Comparison of ENCODE assay signal across 16 cellular contexts in the genomic region with DNA sequence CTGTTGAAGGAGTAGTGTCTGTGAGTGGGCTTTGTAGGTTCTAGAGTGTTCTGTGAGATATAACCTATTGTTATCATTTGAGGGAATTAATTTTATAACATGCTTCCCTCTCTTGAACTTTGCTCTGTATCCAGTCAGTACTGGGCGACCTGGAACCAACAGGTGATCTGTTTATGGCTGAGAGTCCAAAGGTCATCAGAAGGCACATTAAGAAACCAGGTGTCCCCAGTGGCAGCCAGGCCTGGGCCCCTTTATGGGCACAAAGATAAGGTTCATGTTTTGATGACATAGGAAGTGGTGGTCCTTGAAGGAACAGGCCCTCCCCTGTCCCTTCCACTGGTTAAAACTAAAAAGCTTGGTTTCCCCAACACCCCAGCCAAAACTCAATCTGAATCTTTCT.
DNase-seq lines count a peak whose midpoint lies in the region; ATAC-seq lines count a peak whose summit lies in the region.
"Had no signal": no experiment of that assay in that cellular context is flagged by ENCODE, and none has a peak within 500 bp of the region (broad histone marks: within the 10 kb centered on the region; RNA-seq: fewer than 3 reads in every experiment).

No MANE protein-coding gene starts in this region.

- DNase-seq in NCI-H526 treated with DMSO at 0.1 percent for 48 hours (lab: John Stamatoyannopoulos, UW) (peak; percentile 8), left colon (peak; percentile 58 to 75), DMS79 (lab: John Stamatoyannopoulos, UW) (no peak)
- DNase-seq in activated effector memory CD4-positive, alpha-beta T cell treated with Interleukin-2 at 50 U/mL for 16 hours: no peak
- no peak for DNase-seq in stimulated activated naive CD8-positive, alpha-beta T cell treated with anti-CD3 and anti-CD28 coated beads, Interleukin-15, Interleukin-2, amounts not matched to agents 100 U/mL and 50 U/mL, for 24 hours
- DNase-seq: C1 segment of cervical spinal cord, GDM1, GM23248, NCI-H1694 treated with DMSO at 0.1 percent for 48 hours, NCI-H748 treated with DMSO at 0.1 percent for 48 hours, RPMI8226, SHP77 treated with DMSO at 0.1 percent for 48 hours, SK-N-SH had no signal

- peak overlapping the region; percentile 40 for H3K27ac ChIP-seq in muscle layer of duodenum (ENCODE audit: low read length)
- H3K27ac ChIP-seq: GM23248 had no signal

- H3K4me1 ChIP-seq in muscle layer of duodenum (ENCODE audit: control insufficient read depth in 1 of 2, insufficient read depth in 2 of 2, low read length in 2 of 2): peaks cover 0 to 4% of the 10 kb centered on the region in 2 donors
- H3K4me1 ChIP-seq: HAP-1 had no signal

- no peak overlapping the region for H3K4me3 ChIP-seq in muscle layer of duodenum (ENCODE audit: low read depth in 1 of 2, low read length in 2 of 2)
- H3K4me3 ChIP-seq: GM23248, HAP-1 had no signal

- intact Hi-C loops in left colon (cut with DNase I, micrococcal nuclease): no loop called here

- no peaks in the 10 kb centered on the region for H3K27me3 ChIP-seq in muscle layer of duodenum (ENCODE audit: low read depth, low read length)

- H3K36me3 ChIP-seq in muscle layer of duodenum (ENCODE audit: control insufficient read depth in 1 of 2, insufficient read depth in 2 of 2, low read length in 2 of 2): no peaks in the 10 kb centered on the region
- H3K36me3 ChIP-seq: HAP-1 had no signal

- ATAC-seq in left colon (peak; percentile 91), HG03108 (IDR thresholded peaks at IDR 0.05; ENCODE audit: unreplicated experiment) (no peak)
- no peak for ATAC-seq in stimulated activated naive CD8-positive, alpha-beta T cell treated with anti-CD3 and anti-CD28 coated beads, Interleukin-15, Interleukin-2, amounts not matched to agents 100 U/mL and 50 U/mL, for 24 hours

- peaks cover 0 to 8% of the 10 kb centered on the region in 2 donors for H3K9me3 ChIP-seq in muscle layer of duodenum (ENCODE audit: control insufficient read depth in 1 of 2, low read length in 2 of 2)
- H3K9me3 ChIP-seq: HAP-1, SK-N-SH had no signal

Comparison
In these comparisons a context has a peak if more than half of its experiments do, and no peak if none do; other contexts are left out.
1. DNase-seq: peak in NCI-H526 treated with DMSO at 0.1 percent for 48 hours (single experiment) and left colon (2 of 2); none in DMS79 (single experiment), activated effector memory CD4-positive, alpha-beta T cell treated with Interleukin-2 at 50 U/mL for 16 hours (single experiment) and stimulated activated naive CD8-positive, alpha-beta T cell treated with anti-CD3 and anti-CD28 coated beads, Interleukin-15, Interleukin-2, amounts not matched to agents 100 U/mL and 50 U/mL, for 24 hours (single experiment).